2 cellular contexts compared by ENCODE assay signal in genomic region chr12:6570264-6570887, GRCh38.
TF ChIP-seq lines count a peak whose summit lies in the region.

No MANE protein-coding gene starts in this region.

TF ChIP-seq in endothelial cell of umbilical vein, 7 proteins besides CTCF, POLR2A, EP300 and RAD21:
- no peak for TF ChIP-seq GATA2 (IDR thresholded peaks at IDR 0.05; ENCODE audit: insufficient read depth, insufficient read length, low read depth, low read length)
- TF ChIP-seq MAX (IDR thresholded peaks at IDR 0.05; ENCODE audit: insufficient read depth, insufficient read length): no peak
- no peak for TF ChIP-seq JUN (IDR thresholded peaks at IDR 0.05; ENCODE audit: borderline replicate concordance, insufficient read depth, insufficient read length, low read depth)
- TF ChIP-seq POLR2AphosphoS5 (IDR thresholded peaks at IDR 0.05; ENCODE audit: insufficient read depth, low read depth, low read length): no peak
- TF ChIP-seq EZH2 (IDR thresholded peaks at IDR 0.05; ENCODE audit: borderline replicate concordance, low read depth, low read length, severe bottlenecking): no peak
- no peak for TF ChIP-seq MYC (IDR thresholded peaks at IDR 0.05; ENCODE audit: low read depth, low read length)
- TF ChIP-seq FOS (IDR thresholded peaks at IDR 0.05; ENCODE audit: borderline replicate concordance, insufficient read depth, low read length): no peak

TF ChIP-seq in GM12891, 5 proteins besides CTCF, POLR2A, EP300 and RAD21:
- TF ChIP-seq SPI1 (IDR thresholded peaks at IDR 0.05; ENCODE audit: low read depth, low read length): no peak
- TF ChIP-seq PAX5 (IDR thresholded peaks at IDR 0.05; ENCODE audit: insufficient read depth, low read length, severe bottlenecking): no peak
- TF ChIP-seq POU2F2 (IDR thresholded peaks at IDR 0.05; ENCODE audit: low read depth, low read length): no peak
- TF ChIP-seq TAF1 (IDR thresholded peaks at IDR 0.05; ENCODE audit: low read depth, low read length): no peak
- no peak for TF ChIP-seq POLR2AphosphoS5 (IDR thresholded peaks at IDR 0.05; ENCODE audit: low read depth, low read length)
